In genomic region chr6:53236241-53236640, GRCh38 we compare ENCODE assay signal across 12 cellular contexts.
DNase-seq lines count a peak whose midpoint lies in the region; ATAC-seq and TF ChIP-seq lines count a peak whose summit lies in the region.
"Had no signal": no experiment of that assay in that cellular context is flagged by ENCODE, and none has a peak within 500 bp of the region (broad histone marks: within the 10 kb centered on the region; RNA-seq: fewer than 3 reads in every experiment).

No MANE protein-coding gene starts in this region.

- peak overlapping the region; percentile 84 for H3K4me2 ChIP-seq in OCI-LY3 (ENCODE audit: low read length)

- no peak overlapping the region for H2AFZ ChIP-seq in OCI-LY3 (ENCODE audit: low read depth, low read length)

- H3K27ac Mint-ChIP-seq in activated naive CD4-positive, alpha-beta T cell treated with anti-CD3 and anti-CD28 coated beads, Interleukin-2, amount 50 U/mL, for 72 hours, result peak overlapping the region; percentile 22 to 86

- H3K36me3 ChIP-seq in OCI-LY3 (replicated peaks; ENCODE audit: low read depth, low read length), result peaks cover 9% of the 10 kb centered on the region
- H3K36me3 ChIP-seq: tibial nerve had no signal

- peak overlapping the region; percentile 42 for H3K9ac ChIP-seq in OCI-LY3 (ENCODE audit: low read length)

- H3K27me3 ChIP-seq in OCI-LY3 (ENCODE audit: low read depth, low read length), result peaks cover 21% of the 10 kb centered on the region
- H3K27me3 ChIP-seq: tibial nerve had no signal

- H3K4me1 ChIP-seq in OCI-LY3 (ENCODE audit: low read length), result peaks cover 69% of the 10 kb centered on the region
- H3K4me1 ChIP-seq: tibial nerve had no signal

- peaks cover 5% of the 10 kb centered on the region; the same call in 1 of the 2 replicates for H3K9me3 ChIP-seq in OCI-LY3 (ENCODE audit: insufficient read depth, low read length)
- H3K9me3 ChIP-seq: tibial nerve had no signal

- peaks cover 5 to 19% of the 10 kb centered on the region in 2 donors for H3K36me3 Mint-ChIP-seq in activated naive CD4-positive, alpha-beta T cell treated with anti-CD3 and anti-CD28 coated beads, Interleukin-2, amount 50 U/mL, for 72 hours

- H3K27ac ChIP-seq in OCI-LY3 (ENCODE audit: low read length), result peak overlapping the region; percentile 61
- H3K27ac ChIP-seq: tibial nerve had no signal

- no peaks in the 10 kb centered on the region for H4K20me1 ChIP-seq in OCI-LY3 (ENCODE audit: insufficient read depth, low read length)

- peaks cover 4 to 5% of the 10 kb centered on the region in 2 donors for H3K9me3 Mint-ChIP-seq in activated naive CD4-positive, alpha-beta T cell treated with anti-CD3 and anti-CD28 coated beads, Interleukin-2, amount 50 U/mL, for 72 hours

- no peaks in the 10 kb centered on the region for H3K79me2 ChIP-seq in OCI-LY3 (ENCODE audit: low read length)

- peak overlapping the region; percentile 70 for H3K4me3 ChIP-seq in OCI-LY3 (ENCODE audit: low read length)

- no peak for DNase-seq in activated naive CD4-positive, alpha-beta T cell treated with anti-CD3 and anti-CD28 coated beads, Interleukin-2, amount 50 U/mL, for 72 hours (ENCODE audit: low spot score in 2 of 2)
- DNase-seq in activated naive CD4-positive, alpha-beta T cell treated with anti-CD3 and anti-CD28 coated beads, Interleukin-2, amount 50 U/mL, for 16 hours, result no peak
- no peak for DNase-seq in stimulated activated naive CD8-positive, alpha-beta T cell treated with anti-CD3 and anti-CD28 coated beads, Interleukin-15, Interleukin-2, amounts not matched to agents 100 U/mL and 50 U/mL, for 24 hours
- DNase-seq in NCI-H2196 treated with DMSO at 0.1 percent for 48 hours (lab: John Stamatoyannopoulos, UW; ENCODE audit: unreplicated experiment) (no peak), A172 (ENCODE audit: low spot score) (no peak), DMS153 treated with DMSO at 0.1 percent for 48 hours (lab: John Stamatoyannopoulos, UW; ENCODE audit: unreplicated experiment) (no peak)
- DNase-seq: central memory CD4-positive, alpha-beta T cell; islet precursor cell; NCI-H526 treated with DMSO at 0.1 percent for 48 hours had no signal

- peak in 1 of 2 donors; percentile 36 for ATAC-seq in activated naive CD4-positive, alpha-beta T cell treated with anti-CD3 and anti-CD28 coated beads, Interleukin-2, amount 50 U/mL, for 72 hours
- peak; percentile 33 for ATAC-seq in GM21619 (IDR thresholded peaks at IDR 0.05; ENCODE audit: unreplicated experiment)
- peak; percentile 24 for ATAC-seq in stimulated activated naive CD8-positive, alpha-beta T cell treated with anti-CD3 and anti-CD28 coated beads, Interleukin-15, Interleukin-2, amounts not matched to agents 100 U/mL and 50 U/mL, for 24 hours

- TF ChIP-seq CTCF in OCI-LY3 (IDR thresholded peaks at IDR 0.05; ENCODE audit: low read depth, low read length), result no peak
